Comparison of ENCODE assay signal across 8 cellular contexts in genomic region chr10:17617031-17617911, GRCh38. TPM values are rescaled to one million over a fixed set of nuclear protein-coding genes. Genes with fewer than 3 reads are reported as not detected.
DNase-seq lines count a peak whose midpoint lies in the region; ATAC-seq, FAIRE-seq and TF ChIP-seq lines count a peak whose summit lies in the region.

A gene with protein sequence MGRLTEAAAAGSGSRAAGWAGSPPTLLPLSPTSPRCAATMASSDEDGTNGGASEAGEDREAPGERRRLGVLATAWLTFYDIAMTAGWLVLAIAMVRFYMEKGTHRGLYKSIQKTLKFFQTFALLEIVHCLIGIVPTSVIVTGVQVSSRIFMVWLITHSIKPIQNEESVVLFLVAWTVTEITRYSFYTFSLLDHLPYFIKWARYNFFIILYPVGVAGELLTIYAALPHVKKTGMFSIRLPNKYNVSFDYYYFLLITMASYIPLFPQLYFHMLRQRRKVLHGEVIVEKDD (minus strand): TSS chr10:17617374. CDS start chr10:17617339, 35 bp downstream.

- peaks cover 12% of the 10 kb centered on the region for H3K27me3 ChIP-seq in ectodermal cell (ENCODE audit: control insufficient read depth, insufficient read depth, low read length, poor library complexity, severe bottlenecking)
- H3K27me3 ChIP-seq in lower lobe of right lung (ENCODE audit: low read depth) = no peaks in the 10 kb centered on the region

- H3K27ac ChIP-seq in A549 (peak within 1 kb of the TSS; percentile 92 to 98), ectodermal cell (ENCODE audit: insufficient read depth, low read depth, low read length, poor library complexity, severe bottlenecking) (peak within 1 kb of the TSS; percentile 67), lower lobe of right lung (peak within 1 kb of the TSS; percentile 90)

- POLR2A ChIA-PET in A549 (lab: Yijun Ruan, JAX) = interaction anchor here (0.5 to 2.6 kb wide), 9 partner anchors 9 to 1042 kb away, joined by 3 to 53 read pairs (median 3); partner anchors contain the start of gene STAM

- CTCF ChIA-PET in A549 (lab: Yijun Ruan, JAX) = interaction anchor here (0.6 to 2.6 kb wide), 14 partner anchors 8 to 204 kb away, joined by 3 to 13 read pairs (median 4); partner anchors contain the start of gene STAM

- no peak; a peak in 1 of 5 replicates for TF ChIP-seq EP300 in A549 (IDR thresholded peaks at IDR 0.05)

- intact Hi-C loops in lower lobe of right lung (cut with DNase I) = no loop called here

- H3K4me2 ChIP-seq in A549 = peak within 1 kb of the TSS; percentile 91

- peak within 1 kb of the TSS; percentile 79 for H3K4me3 ChIP-seq in A549
- peak within 1 kb of the TSS; percentile 74 for H3K4me3 ChIP-seq in ectodermal cell (ENCODE audit: insufficient read depth, low read depth, low read length)
- H3K4me3 ChIP-seq in lower lobe of right lung = peak within 1 kb of the TSS; percentile 91

- TF ChIP-seq RAD21 in A549 (conservative IDR thresholded peaks at IDR 0.05 in 1 of 2, IDR thresholded peaks at IDR 0.05 in 1 of 2) = peak; percentile 2 to 51; a peak in 3 of 5 replicates

- ATAC-seq in A549 (peak; percentile 94 to 97), GM18517 (IDR thresholded peaks at IDR 0.05; ENCODE audit: unreplicated experiment) (peak; percentile 50), HG02973 (IDR thresholded peaks at IDR 0.05; ENCODE audit: unreplicated experiment) (peak; percentile 64), lower lobe of right lung (peak; percentile 94)

- peak; percentile 77 for TF ChIP-seq POLR2A in A549 (IDR thresholded peaks at IDR 0.05; ENCODE audit: low read length)

- 1% methylated on average over 29 of the region's 92 CpGs for WGBS in A549 (ENCODE audit: missing lambda C conversion rate)
- WGBS in ectodermal cell, 2 experiments = 1% methylated on average over 92 of the region's 92 CpGs

- no peaks in the 10 kb centered on the region for H3K9me3 ChIP-seq in A549
- H3K9me3 ChIP-seq in ectodermal cell (ENCODE audit: control insufficient read depth, low read length) = no peaks in the 10 kb centered on the region
- H3K9me3 ChIP-seq in lower lobe of right lung = no peaks in the 10 kb centered on the region

- peaks cover 7% of the 10 kb centered on the region; the same call in 1 of the 3 replicates for H3K4me1 ChIP-seq in A549
- H3K4me1 ChIP-seq in ectodermal cell (ENCODE audit: control insufficient read depth, insufficient read depth, low read length) = no peaks in the 10 kb centered on the region
- peaks cover 12% of the 10 kb centered on the region for H3K4me1 ChIP-seq in lower lobe of right lung

- H3K36me3 ChIP-seq in ectodermal cell (ENCODE audit: control insufficient read depth, insufficient read depth, low read length) (no peaks in the 10 kb centered on the region), lower lobe of right lung (no peaks in the 10 kb centered on the region)

- TF ChIP-seq CTCF in A549 (IDR thresholded peaks at IDR 0.05) (peak; percentile 47), lower lobe of right lung (IDR thresholded peaks at IDR 0.05) (peak; percentile 28)

- no peak for FAIRE-seq in A549 (lab: Jason Lieb, UNC)

- DNase-seq in A549 (ENCODE audit: low read depth in 1 of 2, low spot score in 1 of 2) (peak; percentile 82 to 88), NCI-H446 (lab: John Stamatoyannopoulos, UW) (peak; percentile 50 to 78), lower lobe of right lung (peak; percentile 85)
- peak; percentile 58 to 68 for DNase-seq in activated CD4-positive, alpha-beta T cell treated with anti-CD3 and anti-CD28 coated beads, Interleukin-2, amount 50 U/mL, for 48 hours
- DNase-seq in stimulated activated CD4-positive, alpha-beta T cell treated with anti-CD3 and anti-CD28 coated beads, TNF-alpha, amount 100 ng/mL, for 4 hours (ENCODE audit: low read depth in 3 of 3) = peak; percentile 14 to 41 (median 36)

TF ChIP-seq in A549, 52 proteins besides CTCF, POLR2A, EP300 and RAD21:
- no peak for TF ChIP-seq FOSB (CRISPR knock-in tag; IDR thresholded peaks at IDR 0.05)
- TF ChIP-seq BHLHE40 (IDR thresholded peaks at IDR 0.05; ENCODE audit: low read depth, low read length) = no peak
- TF ChIP-seq CEBPB (IDR thresholded peaks at IDR 0.05) = peak in 1 of 2 experiments; percentile 4; a peak in 1 of 4 replicates
- TF ChIP-seq CBX8 (IDR thresholded peaks at IDR 0.05) = no peak
- peak; percentile 77 for TF ChIP-seq MAX (IDR thresholded peaks at IDR 0.05)
- TF ChIP-seq TFCP2L1 (CRISPR knock-in tag; IDR thresholded peaks at IDR 0.05) = no peak
- no peak for TF ChIP-seq SREBF2 (IDR thresholded peaks at IDR 0.05)
- peak; percentile 58; the same call in 2 of the 3 replicates for TF ChIP-seq SMC3 (IDR thresholded peaks at IDR 0.05)
- TF ChIP-seq ZSCAN20 (CRISPR knock-in tag; IDR thresholded peaks at IDR 0.05) = no peak
- TF ChIP-seq HOXB13 (CRISPR knock-in tag; IDR thresholded peaks at IDR 0.05; ENCODE audit: low read depth) = no peak
- TF ChIP-seq, protein P1, sequence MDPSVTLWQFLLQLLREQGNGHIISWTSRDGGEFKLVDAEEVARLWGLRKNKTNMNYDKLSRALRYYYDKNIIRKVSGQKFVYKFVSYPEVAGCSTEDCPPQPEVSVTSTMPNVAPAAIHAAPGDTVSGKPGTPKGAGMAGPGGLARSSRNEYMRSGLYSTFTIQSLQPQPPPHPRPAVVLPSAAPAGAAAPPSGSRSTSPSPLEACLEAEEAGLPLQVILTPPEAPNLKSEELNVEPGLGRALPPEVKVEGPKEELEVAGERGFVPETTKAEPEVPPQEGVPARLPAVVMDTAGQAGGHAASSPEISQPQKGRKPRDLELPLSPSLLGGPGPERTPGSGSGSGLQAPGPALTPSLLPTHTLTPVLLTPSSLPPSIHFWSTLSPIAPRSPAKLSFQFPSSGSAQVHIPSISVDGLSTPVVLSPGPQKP (IDR thresholded peaks at IDR 0.05; ENCODE audit: low read depth, low read length) = no peak
- no peak for TF ChIP-seq HMGXB4 (CRISPR knock-in tag; IDR thresholded peaks at IDR 0.05; ENCODE audit: borderline replicate concordance)
- TF ChIP-seq HEYL (CRISPR knock-in tag; IDR thresholded peaks at IDR 0.05) = no peak
- TF ChIP-seq RFX5 (IDR thresholded peaks at IDR 0.05) = no peak
- no peak for TF ChIP-seq CHD2 (IDR thresholded peaks at IDR 0.05; ENCODE audit: low read length, partially characterized antibody)
- 0 out of 3 replicates have a peak, but pooled peaks have one; percentile 40 for TF ChIP-seq BCL3 (IDR thresholded peaks at IDR 0.05)
- peak; percentile 68; the same call in 1 of the 2 replicates for TF ChIP-seq MYC (IDR thresholded peaks at IDR 0.05; ENCODE audit: borderline replicate concordance, low read length)
- no peak for TF ChIP-seq EHF (CRISPR knock-in tag; IDR thresholded peaks at IDR 0.05)
- TF ChIP-seq PHF8 (IDR thresholded peaks at IDR 0.05; ENCODE audit: borderline replicate concordance, low read depth) = 0 out of 2 replicates have a peak, but pooled peaks have one; percentile 24
- peak in 1 of 2 experiments; percentile 82; a peak in 3 of 5 replicates for TF ChIP-seq JUN (IDR thresholded peaks at IDR 0.05)
TF ChIP-seq in A549: peak in this region for 7.

RNA-seq across cellular contexts. Expression of the gene that starts here (rescaled TPM):
- polyA plus RNA-seq in A549 (2011; rRNA removed) (74.1 and 92.1 TPM in 2 replicates), A549 (2017; fragmentation: RNase III; extraction: RNeasy Plus Mini Kit Qiagen cat#74134 plus additional on column Dnase treatment) (44.9 to 49.1 TPM (median 48.6 TPM) in 3 replicates)
- polyA plus RNA-seq in A549 (2012; cell fraction: cytosol; rRNA removed) = 25.8 and 29.8 TPM in 2 replicates
- 16.4 and 30.2 TPM in 2 replicates for polyA plus RNA-seq in A549 (2012; cell fraction: nucleus; rRNA removed)
- polyA minus RNA-seq in A549 (2011; rRNA and poly(A)+ RNA removed) = 19.4 and 20.1 TPM in 2 replicates
- 7.7 TPM for polyA plus RNA-seq in ectodermal cell (2013, experiment 1 of 4)
- polyA plus RNA-seq in ectodermal cell (2013, experiment 2 of 4) = 10.4 TPM
- polyA plus RNA-seq in ectodermal cell (2013, experiment 3 of 4) = 10.1 TPM
- polyA plus RNA-seq in ectodermal cell (2013, experiment 4 of 4) = 10.8 TPM
- total RNA-seq in lower lobe of right lung = 20.4 TPM

Comparison
In these comparisons a context has a peak if more than half of its experiments do, and no peak if none do; other contexts are left out.
1. Peak in every context shown above with its lines: DNase-seq, ATAC-seq, H3K4me3 ChIP-seq and H3K27ac ChIP-seq.